ENCODE assay signal across 8 cellular contexts in genomic region chr6:90297124-90297865, GRCh38. TPM values are rescaled to one million over a fixed set of nuclear protein-coding genes. Genes with fewer than 3 reads are reported as not detected.
DNase-seq lines count a peak whose midpoint lies in the region; ATAC-seq, FAIRE-seq and TF ChIP-seq lines count a peak whose summit lies in the region.

No MANE protein-coding gene starts in this region.

- H3K9me3 ChIP-seq in Peyer's patch = no peaks in the 10 kb centered on the region
- H3K9me3 ChIP-seq in esophagus (ENCODE audit: control insufficient read depth in 2 of 2, insufficient read depth in 1 of 2, low read depth in 1 of 2, low read length in 1 of 2) = no peaks in the 10 kb centered on the region
- H3K9me3 ChIP-seq in pancreas = no peaks in the 10 kb centered on the region

- H3K27me3 ChIP-seq in Peyer's patch = no peaks in the 10 kb centered on the region
- H3K27me3 ChIP-seq in esophagus (ENCODE audit: control insufficient read depth in 1 of 2, insufficient read depth in 2 of 2, low read length in 2 of 2) = no peaks in the 10 kb centered on the region
- H3K27me3 ChIP-seq in pancreas = no peaks in the 10 kb centered on the region

- POLR2A ChIA-PET in HEK293T (lab: Yijun Ruan, JAX) = interaction anchor here (1.4 kb wide), 1 partner anchor 96 kb away, joined by 3 read pairs; no protein-coding TSS in a partner anchor

- ATAC-seq in pancreas = no peak

- H3K36me3 ChIP-seq in Peyer's patch (no peaks in the 10 kb centered on the region), esophagus (ENCODE audit: control insufficient read depth in 2 of 2, insufficient read depth in 2 of 2, low read length in 1 of 2) (no peaks in the 10 kb centered on the region), pancreas (no peaks in the 10 kb centered on the region)

- TF ChIP-seq CTCF in Peyer's patch (IDR thresholded peaks at IDR 0.05) (peak in 1 of 6 experiments; percentile 0), pancreas (IDR thresholded peaks at IDR 0.05) (no peak)

- TF ChIP-seq POLR2A in Peyer's patch (IDR thresholded peaks at IDR 0.05) = no peak

- intact Hi-C loops in pancreas (cut with DNase I) = no loop called here

- peak overlapping the region; percentile 83 to 90 (median 86) for H3K27ac ChIP-seq in Peyer's patch
- peak overlapping the region; percentile 81 to 82 for H3K27ac ChIP-seq in esophagus (ENCODE audit: low read depth in 2 of 2, low read length in 1 of 2)
- peak overlapping the region; percentile 48 to 78 (median 70) for H3K27ac ChIP-seq in pancreas

- H3K4me3 ChIP-seq in Peyer's patch (peak overlapping the region; percentile 54 to 88 (median 80)), esophagus (ENCODE audit: low read depth in 1 of 2, low read length in 2 of 2) (peak overlapping the region; percentile 59 to 68), pancreas (peak overlapping the region; percentile 60 to 80 (median 74))

- H3K4me1 ChIP-seq in Peyer's patch (peaks cover 0 to 14% (median 0%) of the 10 kb centered on the region in 4 donors), esophagus (ENCODE audit: control insufficient read depth in 2 of 2, insufficient read depth in 2 of 2, low read length in 1 of 2) (peaks cover 0 to 2% of the 10 kb centered on the region in 2 donors), pancreas (peaks cover 4 to 8% (median 6%) of the 10 kb centered on the region in 3 donors)

- WGBS in esophagus, 2 donors = 25 to 31% methylated on average over 26 to 30 of the region's 30 CpGs
- WGBS in pancreas, 2 donors = 25 to 26% methylated on average over 29 to 30 of the region's 30 CpGs

- DNase-seq in ELF-1 (ENCODE audit: low read depth, low spot score) (peak; percentile 59), Peyer's patch (no peak), pancreas (peak in 3 of 6 donors; percentile 15 to 71 (median 33)), AG20443 (ENCODE audit: low spot score) (no peak), GM19239 (ENCODE audit: insufficient read length, low spot score) (no peak), HEK293T (ENCODE audit: extremely low spot score) (no peak), NCI-H1694 (lab: John Stamatoyannopoulos, UW) (no peak)

- CTCF ChIA-PET in HEK293T (lab: Yijun Ruan, JAX) = interaction anchor here (0.8 to 1.8 kb wide), 3 partner anchors 9 to 357 kb away, joined by 3 to 7 read pairs (median 5); no protein-coding TSS in a partner anchor

- FAIRE-seq in pancreas (lab: Jason Lieb, UNC) (no peak), GM19239 (lab: Jason Lieb, UNC) (no peak)

TF ChIP-seq in HEK293T, 16 proteins besides CTCF, POLR2A, EP300 and RAD21:
- TF ChIP-seq ZNF384 (IDR thresholded peaks at IDR 0.05) (no peak), SP1 (IDR thresholded peaks at IDR 0.05) (no peak)

RNA-seq across cellular contexts. Expression of gene BACH2, which starts 0.7 kb away (rescaled TPM):
- total RNA-seq in Peyer's patch (10 to 100 TPM in 2 of 4 donors, 1 to 10 TPM in 1, under 1 TPM in 1; 0.18 to 26.4 (median 8.2) TPM), pancreas (1 to 10 TPM; 3.0 to 8.0 (median 5.5) TPM)
- polyA plus RNA-seq in esophagus (under 1 TPM; 0.24 to 0.26 TPM), pancreas (1 to 10 TPM in 1 of 2 donors, under 1 TPM in 1; 0.61 to 1.1 TPM)
